ENCODE assay signal across 17 cellular contexts in the genomic region with DNA sequence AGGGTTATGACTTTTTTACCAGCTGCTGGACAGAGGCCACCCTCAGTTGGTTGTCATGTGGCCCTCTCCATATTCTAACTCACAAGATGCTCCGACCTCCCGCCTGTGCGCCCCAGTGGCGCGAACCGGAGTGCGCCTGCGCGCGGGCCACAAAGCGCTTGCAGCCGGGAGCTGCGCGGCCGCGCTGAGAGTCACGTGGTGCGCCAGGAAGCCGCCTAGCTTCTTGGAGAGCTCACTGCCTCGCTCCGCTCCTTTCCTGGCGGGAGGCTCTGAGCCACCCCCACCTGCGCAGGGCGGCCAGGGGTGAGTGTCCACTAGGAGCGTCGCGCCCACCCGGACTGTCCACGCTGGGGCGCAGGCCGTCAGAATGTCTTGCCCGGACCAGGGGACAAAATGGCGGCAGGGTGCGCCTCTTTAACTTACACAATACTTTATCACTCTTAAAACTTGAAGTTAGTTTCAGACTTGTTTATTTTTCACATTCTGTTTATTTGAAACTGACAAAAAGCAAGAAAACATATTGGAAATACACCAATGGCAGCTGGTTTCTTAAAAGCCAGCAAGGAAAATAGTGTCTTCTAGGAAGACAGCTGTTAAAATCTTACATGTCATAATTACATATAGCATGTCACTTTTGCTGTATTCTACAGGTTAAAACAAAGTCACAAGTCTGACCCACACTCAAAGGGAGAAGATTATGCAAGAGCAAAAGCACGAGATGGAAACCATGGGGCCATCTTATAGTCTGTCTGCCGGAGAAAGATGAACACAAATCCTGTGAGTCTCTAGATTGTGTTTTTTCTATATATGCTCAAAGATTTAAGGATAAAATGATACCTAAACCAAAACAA.
DNase-seq lines count a peak whose midpoint lies in the region; ATAC-seq, FAIRE-seq and TF ChIP-seq lines count a peak whose summit lies in the region.
"Had no signal": no experiment of that assay in that cellular context is flagged by ENCODE, and none has a peak within 500 bp of the region (broad histone marks: within the 10 kb centered on the region; RNA-seq: fewer than 3 reads in every experiment).

No MANE protein-coding gene starts in this region.

- intact Hi-C loops in HepG2 (cut with micrococcal nuclease; ENCODE audit: unreplicated experiment) (no loop called here), breast epithelium (cut with DNase I; ENCODE audit: low total_unique reads) (no loop called here)

- TF ChIP-seq EP300 in HepG2 (IDR thresholded peaks at IDR 0.05; ENCODE audit: low read depth in 2 of 2, low read length in 2 of 2): no peak
- TF ChIP-seq EP300 in HepG2 (CRISPR knock-in tag; IDR thresholded peaks at IDR 0.05; ENCODE audit: borderline replicate concordance): no peak
- TF ChIP-seq EP300 in upper lobe of left lung (IDR thresholded peaks at IDR 0.05): no peak

- ATAC-seq in HepG2 (no peak), upper lobe of left lung (ENCODE audit: low FRiP score in 2 of 2) (peak; percentile 17 to 43)
- no peak for ATAC-seq in stimulated activated effector memory CD8-positive, alpha-beta T cell treated with anti-CD3 and anti-CD28 coated beads, Interleukin-12 subunit alpha, Interleukin-12 subunit beta, amount 100 ng/mL, for 72 hours

- no peak overlapping the region for H3K4me3 ChIP-seq in HepG2 (replicated peaks in 1 of 3; ENCODE audit: insufficient read depth in 1 of 3, low read depth in 2 of 3, low read length in 3 of 3)
- no peak overlapping the region for H3K4me3 ChIP-seq in upper lobe of left lung
- no peak overlapping the region for H3K4me3 ChIP-seq in breast epithelium

- H3K9me3 Mint-ChIP-seq in stimulated activated effector memory CD8-positive, alpha-beta T cell treated with anti-CD3 and anti-CD28 coated beads, Interleukin-12 subunit alpha, Interleukin-12 subunit beta, amount 100 ng/mL, for 72 hours: peaks cover 29% of the 10 kb centered on the region

- POLR2A ChIA-PET in HepG2 (lab: Yijun Ruan, JAX): no interaction called here

- no peak overlapping the region for H3K9ac ChIP-seq in HepG2 (ENCODE audit: insufficient read depth, low read depth, low read length)

- H3K4me1 Mint-ChIP-seq in stimulated activated effector memory CD8-positive, alpha-beta T cell treated with anti-CD3 and anti-CD28 coated beads, Interleukin-12 subunit alpha, Interleukin-12 subunit beta, amount 100 ng/mL, for 72 hours: no peaks in the 10 kb centered on the region

- H3K27ac Mint-ChIP-seq in stimulated activated effector memory CD8-positive, alpha-beta T cell treated with anti-CD3 and anti-CD28 coated beads, Interleukin-12 subunit alpha, Interleukin-12 subunit beta, amount 100 ng/mL, for 72 hours: no peak overlapping the region

- H3K4me1 ChIP-seq in HepG2 (ENCODE audit: insufficient read depth, low read length) (no peaks in the 10 kb centered on the region), upper lobe of left lung (no peaks in the 10 kb centered on the region), breast epithelium (no peaks in the 10 kb centered on the region)

- no peaks in the 10 kb centered on the region for H3K36me3 Mint-ChIP-seq in stimulated activated effector memory CD8-positive, alpha-beta T cell treated with anti-CD3 and anti-CD28 coated beads, Interleukin-12 subunit alpha, Interleukin-12 subunit beta, amount 100 ng/mL, for 72 hours

- TF ChIP-seq POLR2A in HepG2 (IDR thresholded peaks at IDR 0.05; ENCODE audit: insufficient read depth in 1 of 2, low read depth in 2 of 2, low read length in 2 of 2): no peak
- no peak for TF ChIP-seq POLR2A in upper lobe of left lung (IDR thresholded peaks at IDR 0.05)
- no peak for TF ChIP-seq POLR2A in breast epithelium (IDR thresholded peaks at IDR 0.05)

- DNase-seq in Daoy (ENCODE audit: low read depth) (peak; percentile 89), HuH-7 (ENCODE audit: low spot score) (peak; percentile 26), HepG2 (ENCODE audit: low spot score) (no peak), upper lobe of left lung (peak in 1 of 2 donors; percentile 76), breast epithelium (ENCODE audit: low spot score in 2 of 2) (no peak), amniotic stem cell (lab: John Stamatoyannopoulos, UW) (no peak)
- DNase-seq in stimulated activated effector memory CD8-positive, alpha-beta T cell treated with anti-CD3 and anti-CD28 coated beads, Interleukin-12 subunit alpha, Interleukin-12 subunit beta, amount 100 ng/mL, for 72 hours (ENCODE audit: low spot score in 2 of 2): no peak
- DNase-seq: ACHN, DMS53, GOT3, Kasumi-1, MM.1S, NCI-H1105, NCI-H1694, NCI-H2227 treated with DMSO at 0.1 percent for 48 hours, NCI-H526, SHP77 treated with DMSO at 0.1 percent for 48 hours had no signal

- H3K9me3 ChIP-seq in HepG2 (ENCODE audit: low read length): peaks cover 16% of the 10 kb centered on the region
- H3K9me3 ChIP-seq in upper lobe of left lung: peaks cover 0 to 4% (median 0%) of the 10 kb centered on the region in 4 donors
- peaks cover 0 to 15% of the 10 kb centered on the region in 2 donors for H3K9me3 ChIP-seq in breast epithelium

- TF ChIP-seq RAD21 in HepG2 (CRISPR knock-in tag; IDR thresholded peaks at IDR 0.05): no peak

- H3K4me2 ChIP-seq in HepG2 (ENCODE audit: low read depth, low read length): no peak overlapping the region

- no peak for FAIRE-seq in HepG2 (lab: Jason Lieb, UNC)

- no peaks in the 10 kb centered on the region for H4K20me1 ChIP-seq in HepG2 (ENCODE audit: insufficient read depth, low read length)

- in situ Hi-C loops in HepG2 (cut with HindIII; ENCODE audit: extremely low pct_ligation_motif_present, low pct_unique_long_range_greater_than_20kb): no loop called here

- H3K36me3 ChIP-seq in HepG2 (replicated peaks in 1 of 2; ENCODE audit: control insufficient read depth in 1 of 2, insufficient read depth in 2 of 2, low read length in 2 of 2) (no peaks in the 10 kb centered on the region), upper lobe of left lung (no peaks in the 10 kb centered on the region), breast epithelium (no peaks in the 10 kb centered on the region)

- 79% methylated on average over 36 of the region's 36 CpGs for WGBS in HepG2 (ENCODE audit: low lambda C conversion rate)
- WGBS in upper lobe of left lung, 2 donors: 75 to 92% methylated on average over 33 to 36 of the region's 36 CpGs

- no TSS peak for BruUV-seq in HepG2 (replicated peaks; lab: Mats Ljungman, UMichigan)

- CTCF ChIA-PET in HepG2 (lab: Yijun Ruan, JAX; ENCODE audit: low intra/inter-chr PET ratio, low total read pairs): no interaction called here

- H3K27ac ChIP-seq in HepG2 (ENCODE audit: extremely low read length, insufficient read depth, low read length) (no peak overlapping the region), upper lobe of left lung (no peak overlapping the region), breast epithelium (no peak overlapping the region)

- TF ChIP-seq CTCF in HepG2 (CRISPR knock-in tag; IDR thresholded peaks at IDR 0.05) (no peak), upper lobe of left lung (IDR thresholded peaks at IDR 0.05) (no peak), breast epithelium (IDR thresholded peaks at IDR 0.05) (no peak)

- no peak overlapping the region for H3K4me3 Mint-ChIP-seq in stimulated activated effector memory CD8-positive, alpha-beta T cell treated with anti-CD3 and anti-CD28 coated beads, Interleukin-12 subunit alpha, Interleukin-12 subunit beta, amount 100 ng/mL, for 72 hours

- H3K27me3 ChIP-seq in HepG2 (ENCODE audit: control insufficient read depth in 1 of 2, insufficient read depth in 2 of 2, low read length in 2 of 2) (no peaks in the 10 kb centered on the region), upper lobe of left lung (no peaks in the 10 kb centered on the region), breast epithelium (no peaks in the 10 kb centered on the region)

- H2AFZ ChIP-seq in HepG2 (ENCODE audit: low read length): no peak overlapping the region

- H3K79me2 ChIP-seq in HepG2 (ENCODE audit: insufficient read depth, low read length): no peaks in the 10 kb centered on the region

TF ChIP-seq in HepG2, 621 proteins besides CTCF, POLR2A, EP300 and RAD21:
- TF ChIP-seq GABPB1 (CRISPR knock-in tag; IDR thresholded peaks at IDR 0.05): 0 out of 2 replicates have a peak, but pooled peaks have one; percentile 15
- TF ChIP-seq RARG (CRISPR knock-in tag; IDR thresholded peaks at IDR 0.05; ENCODE audit: low read depth): no peak
TF ChIP-seq in HepG2: peak in this region for 1.

Comparison
In these comparisons a context has a peak if more than half of its experiments do, and no peak if none do; other contexts are left out.
1. DNase-seq: peak in Daoy (single experiment) and HuH-7 (single experiment); none in HepG2 (single experiment), breast epithelium (0 of 2), amniotic stem cell (single experiment) and stimulated activated effector memory CD8-positive, alpha-beta T cell treated with anti-CD3 and anti-CD28 coated beads, Interleukin-12 subunit alpha, Interleukin-12 subunit beta, amount 100 ng/mL, for 72 hours (0 of 2).
2. ATAC-seq: peak in upper lobe of left lung (2 of 2); none in HepG2 (single experiment) and stimulated activated effector memory CD8-positive, alpha-beta T cell treated with anti-CD3 and anti-CD28 coated beads, Interleukin-12 subunit alpha, Interleukin-12 subunit beta, amount 100 ng/mL, for 72 hours (single experiment).